In the genomic region with DNA sequence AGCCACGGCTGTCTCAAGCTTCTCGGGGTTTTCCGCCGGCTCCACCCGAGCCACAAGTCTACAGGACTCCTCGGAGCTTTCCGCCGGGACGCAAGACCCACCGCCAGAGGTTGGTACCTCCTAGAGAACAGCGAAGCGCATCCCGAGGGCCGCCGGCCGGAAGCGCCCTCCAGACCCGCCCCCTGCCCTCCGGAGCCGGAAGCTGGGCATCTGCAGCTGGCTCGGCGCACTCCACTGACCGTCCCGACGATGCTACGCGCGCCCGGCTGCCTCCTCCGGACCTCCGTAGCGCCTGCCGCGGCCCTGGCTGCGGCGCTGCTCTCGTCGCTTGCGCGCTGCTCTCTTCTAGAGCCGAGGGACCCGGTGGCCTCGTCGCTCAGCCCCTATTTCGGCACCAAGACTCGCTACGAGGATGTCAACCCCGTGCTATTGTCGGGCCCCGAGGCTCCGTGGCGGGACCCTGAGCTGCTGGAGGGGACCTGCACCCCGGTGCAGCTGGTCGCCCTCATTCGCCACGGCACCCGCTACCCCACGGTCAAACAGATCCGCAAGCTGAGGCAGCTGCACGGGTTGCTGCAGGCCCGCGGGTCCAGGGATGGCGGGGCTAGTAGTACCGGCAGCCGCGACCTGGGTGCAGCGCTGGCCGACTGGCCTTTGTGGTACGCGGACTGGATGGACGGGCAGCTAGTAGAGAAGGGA, we compare ENCODE assay signal across 8 cellular contexts. TPM values are rescaled to one million over a fixed set of nuclear protein-coding genes. Genes with fewer than 3 reads are reported as not detected.
DNase-seq lines count a peak whose midpoint lies in the region; TF ChIP-seq lines count a peak whose summit lies in the region.

A gene with protein sequence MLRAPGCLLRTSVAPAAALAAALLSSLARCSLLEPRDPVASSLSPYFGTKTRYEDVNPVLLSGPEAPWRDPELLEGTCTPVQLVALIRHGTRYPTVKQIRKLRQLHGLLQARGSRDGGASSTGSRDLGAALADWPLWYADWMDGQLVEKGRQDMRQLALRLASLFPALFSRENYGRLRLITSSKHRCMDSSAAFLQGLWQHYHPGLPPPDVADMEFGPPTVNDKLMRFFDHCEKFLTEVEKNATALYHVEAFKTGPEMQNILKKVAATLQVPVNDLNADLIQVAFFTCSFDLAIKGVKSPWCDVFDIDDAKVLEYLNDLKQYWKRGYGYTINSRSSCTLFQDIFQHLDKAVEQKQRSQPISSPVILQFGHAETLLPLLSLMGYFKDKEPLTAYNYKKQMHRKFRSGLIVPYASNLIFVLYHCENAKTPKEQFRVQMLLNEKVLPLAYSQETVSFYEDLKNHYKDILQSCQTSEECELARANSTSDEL (plus strand): TSS at position 227 of the 699 bp plus-strand sequence. CDS start 23 bp downstream, at position 250.

- intact Hi-C loops in testis (cut with DNase I; ENCODE audit: low total_unique reads): no loop called here

- H3K9me2 ChIP-seq in SK-N-SH: no peaks in the 10 kb centered on the region

- H2AFZ ChIP-seq in SK-N-SH (ENCODE audit: low read depth): peak within 1 kb of the TSS; percentile 83

- H3K4me3 ChIP-seq in SK-N-SH (ENCODE audit: low read depth in 2 of 2, low read length in 1 of 2) (peak within 1 kb of the TSS; percentile 93 to 100), testis (peak within 1 kb of the TSS; percentile 88 to 91)

- no peaks in the 10 kb centered on the region for H3K27me3 ChIP-seq in SK-N-SH (ENCODE audit: insufficient read depth)
- H3K27me3 ChIP-seq in testis: no peaks in the 10 kb centered on the region

- CTCF ChIA-PET in SK-N-SH (lab: Yijun Ruan, JAX): interaction anchor here (0.5 to 1.7 kb wide), 5 partner anchors 9 to 1386 kb away, joined by 3 to 6 read pairs (median 4); a partner anchor contains a TSS

- TF ChIP-seq CTCF in SK-N-SH (IDR thresholded peaks at IDR 0.05) (no peak), testis (IDR thresholded peaks at IDR 0.05) (no peak)

- H3K4me3 Mint-ChIP-seq in activated naive CD4-positive, alpha-beta T cell treated with anti-CD3 and anti-CD28 coated beads, Interleukin-2, amount 50 U/mL, for 24 hours: peak within 1 kb of the TSS; percentile 92

- TF ChIP-seq POLR2A in testis (IDR thresholded peaks at IDR 0.05): no peak

- H3K9me3 Mint-ChIP-seq in activated naive CD4-positive, alpha-beta T cell treated with anti-CD3 and anti-CD28 coated beads, Interleukin-2, amount 50 U/mL, for 24 hours: no peaks in the 10 kb centered on the region

- POLR2A ChIA-PET in SK-N-SH (lab: Yijun Ruan, JAX): interaction anchor here (0.6 to 1.1 kb wide), 4 partner anchors 14 to 1188 kb away, joined by 3 to 5 read pairs (median 4); a partner anchor contains a TSS

- no peaks in the 10 kb centered on the region for H3F3A ChIP-seq in SK-N-SH (replicated peaks; ENCODE audit: insufficient read depth)

- no peak for TF ChIP-seq RAD21 in SK-N-SH (IDR thresholded peaks at IDR 0.05; ENCODE audit: low read length)

- peaks cover 9% of the 10 kb centered on the region for H3K36me3 Mint-ChIP-seq in activated naive CD4-positive, alpha-beta T cell treated with anti-CD3 and anti-CD28 coated beads, Interleukin-2, amount 50 U/mL, for 24 hours

- H3K27ac ChIP-seq in SK-N-SH (ENCODE audit: low read depth in 2 of 2, low read length in 1 of 2) (peak within 1 kb of the TSS; percentile 82 to 92), testis (peak within 1 kb of the TSS; percentile 71 to 92)

- peaks cover 46% of the 10 kb centered on the region for H3K79me2 ChIP-seq in SK-N-SH (ENCODE audit: insufficient read depth)

- DNase-seq in GF-D8 (lab: John Stamatoyannopoulos, UW) (peak; percentile 57), GOT3 (lab: John Stamatoyannopoulos, UW) (peak; percentile 74), LHCN-M2 (ENCODE audit: low read depth) (peak; percentile 84), SK-N-SH (peak; percentile 95), globus pallidus (ENCODE audit: low spot score) (peak; percentile 76), nucleus accumbens (lab: John Stamatoyannopoulos, UW) (peak in 55 of 56 donors; percentile 10 to 89 (median 72)), testis (peak; percentile 93)

- H3K9me3 ChIP-seq in SK-N-SH (no peaks in the 10 kb centered on the region), testis (no peaks in the 10 kb centered on the region)

- peak within 1 kb of the TSS; percentile 38 for H3K27ac Mint-ChIP-seq in activated naive CD4-positive, alpha-beta T cell treated with anti-CD3 and anti-CD28 coated beads, Interleukin-2, amount 50 U/mL, for 24 hours

- H3K4me1 Mint-ChIP-seq in activated naive CD4-positive, alpha-beta T cell treated with anti-CD3 and anti-CD28 coated beads, Interleukin-2, amount 50 U/mL, for 24 hours: peaks cover 51% of the 10 kb centered on the region

- WGBS in SK-N-SH (ENCODE audit: low lambda C conversion rate): 5% methylated on average over 4 of the region's 71 CpGs
- 1% methylated on average over 53 of the region's 71 CpGs; no CpG with 5 or more reads in 1 of the 2 donors for WGBS in testis, 2 donors

- no peaks in the 10 kb centered on the region for H3K27me3 Mint-ChIP-seq in activated naive CD4-positive, alpha-beta T cell treated with anti-CD3 and anti-CD28 coated beads, Interleukin-2, amount 50 U/mL, for 24 hours

- H3K9ac ChIP-seq in SK-N-SH: peak within 1 kb of the TSS; percentile 77

- H3K4me1 ChIP-seq in SK-N-SH (ENCODE audit: control insufficient read depth in 1 of 2, insufficient read depth in 2 of 2, low read depth in 1 of 2, low read length in 1 of 2) (peaks cover 0 to 18% of the 10 kb centered on the region in 2 experiments; a peak in 3 of 4 replicates), testis (peaks cover 8% of the 10 kb centered on the region)

- TF ChIP-seq EP300 in SK-N-SH (IDR thresholded peaks at IDR 0.05; ENCODE audit: borderline replicate concordance in 1 of 2, low read depth in 1 of 2, low read length in 1 of 2): 0 out of 4 replicates have a peak, but pooled peaks of 1 of the 2 experiments have one; percentile 10

- H3K36me3 ChIP-seq in SK-N-SH (replicated peaks in 1 of 2; ENCODE audit: control insufficient read depth in 1 of 2, insufficient read depth in 2 of 2, low read length in 1 of 2): peaks cover 20 to 22% of the 10 kb centered on the region in 2 experiments
- H3K36me3 ChIP-seq in testis (ENCODE audit: low read depth, missing control alignments): no peaks in the 10 kb centered on the region

- H4K20me1 ChIP-seq in SK-N-SH (ENCODE audit: insufficient read depth): peaks cover 17% of the 10 kb centered on the region; the same call in 1 of the 2 replicates

- peak within 1 kb of the TSS; percentile 91 for H3K4me2 ChIP-seq in SK-N-SH

TF ChIP-seq in SK-N-SH, 30 proteins besides CTCF, POLR2A, EP300 and RAD21 (continues in another document):
- TF ChIP-seq, protein P1, sequence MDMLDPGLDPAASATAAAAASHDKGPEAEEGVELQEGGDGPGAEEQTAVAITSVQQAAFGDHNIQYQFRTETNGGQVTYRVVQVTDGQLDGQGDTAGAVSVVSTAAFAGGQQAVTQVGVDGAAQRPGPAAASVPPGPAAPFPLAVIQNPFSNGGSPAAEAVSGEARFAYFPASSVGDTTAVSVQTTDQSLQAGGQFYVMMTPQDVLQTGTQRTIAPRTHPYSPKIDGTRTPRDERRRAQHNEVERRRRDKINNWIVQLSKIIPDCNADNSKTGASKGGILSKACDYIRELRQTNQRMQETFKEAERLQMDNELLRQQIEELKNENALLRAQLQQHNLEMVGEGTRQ (IDR thresholded peaks at IDR 0.05; ENCODE audit: borderline replicate concordance, low read depth, low read length): no peak
- TF ChIP-seq FOXM1 (IDR thresholded peaks at IDR 0.05; ENCODE audit: low read depth) (no peak), TCF12 (IDR thresholded peaks at IDR 0.05) (no peak), CHD2 (IDR thresholded peaks at IDR 0.05; ENCODE audit: low read length, partially characterized antibody) (peak; percentile 62), GABPA (IDR thresholded peaks at IDR 0.05; ENCODE audit: low read depth) (peak; percentile 97), FOSL2 (IDR thresholded peaks at IDR 0.05; ENCODE audit: borderline replicate concordance, low read depth) (no peak), YY1 (IDR thresholded peaks at IDR 0.05; ENCODE audit: low read depth) (0 out of 2 replicates have a peak, but pooled peaks have one; percentile 43), SIN3A (IDR thresholded peaks at IDR 0.05; ENCODE audit: borderline replicate concordance, low read depth, low read length) (peak; percentile 43; the same call in 1 of the 2 replicates), RFX5 (IDR thresholded peaks at IDR 0.05; ENCODE audit: low read length) (no peak)
- TF ChIP-seq, protein P2, sequence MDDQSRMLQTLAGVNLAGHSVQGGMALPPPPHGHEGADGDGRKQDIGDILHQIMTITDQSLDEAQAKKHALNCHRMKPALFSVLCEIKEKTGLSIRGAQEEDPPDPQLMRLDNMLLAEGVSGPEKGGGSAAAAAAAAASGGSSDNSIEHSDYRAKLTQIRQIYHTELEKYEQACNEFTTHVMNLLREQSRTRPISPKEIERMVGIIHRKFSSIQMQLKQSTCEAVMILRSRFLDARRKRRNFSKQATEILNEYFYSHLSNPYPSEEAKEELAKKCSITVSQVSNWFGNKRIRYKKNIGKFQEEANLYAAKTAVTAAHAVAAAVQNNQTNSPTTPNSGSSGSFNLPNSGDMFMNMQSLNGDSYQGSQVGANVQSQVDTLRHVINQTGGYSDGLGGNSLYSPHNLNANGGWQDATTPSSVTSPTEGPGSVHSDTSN (IDR thresholded peaks at IDR 0.05): peak; percentile 33
- TF ChIP-seq, protein P3, sequence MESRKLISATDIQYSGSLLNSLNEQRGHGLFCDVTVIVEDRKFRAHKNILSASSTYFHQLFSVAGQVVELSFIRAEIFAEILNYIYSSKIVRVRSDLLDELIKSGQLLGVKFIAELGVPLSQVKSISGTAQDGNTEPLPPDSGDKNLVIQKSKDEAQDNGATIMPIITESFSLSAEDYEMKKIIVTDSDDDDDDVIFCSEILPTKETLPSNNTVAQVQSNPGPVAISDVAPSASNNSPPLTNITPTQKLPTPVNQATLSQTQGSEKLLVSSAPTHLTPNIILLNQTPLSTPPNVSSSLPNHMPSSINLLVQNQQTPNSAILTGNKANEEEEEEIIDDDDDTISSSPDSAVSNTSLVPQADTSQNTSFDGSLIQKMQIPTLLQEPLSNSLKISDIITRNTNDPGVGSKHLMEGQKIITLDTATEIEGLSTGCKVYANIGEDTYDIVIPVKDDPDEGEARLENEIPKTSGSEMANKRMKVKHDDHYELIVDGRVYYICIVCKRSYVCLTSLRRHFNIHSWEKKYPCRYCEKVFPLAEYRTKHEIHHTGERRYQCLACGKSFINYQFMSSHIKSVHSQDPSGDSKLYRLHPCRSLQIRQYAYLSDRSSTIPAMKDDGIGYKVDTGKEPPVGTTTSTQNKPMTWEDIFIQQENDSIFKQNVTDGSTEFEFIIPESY (IDR thresholded peaks at IDR 0.05; ENCODE audit: borderline replicate concordance, low read depth): 0 out of 2 replicates have a peak, but pooled peaks have one; percentile 17

RNA-seq across cellular contexts. Expression of the gene that starts here (rescaled TPM):
- 43.1 and 45.0 TPM in 2 replicates for total RNA-seq in LHCN-M2 (2014; rRNA removed)
- 10.5 TPM for polyA plus RNA-seq in LHCN-M2 (2012)
- 23.2 and 23.7 TPM in 2 replicates for polyA plus RNA-seq in SK-N-SH (2012; rRNA removed)
- 28.6 and 29.2 TPM in 2 replicates for polyA plus RNA-seq in SK-N-SH (2012; cell fraction: cytosol; rRNA removed)
- 19.3 and 21.9 TPM in 2 replicates for polyA plus RNA-seq in SK-N-SH (2012; cell fraction: nucleus; rRNA removed)
- 10 to 100 TPM; 24.3 to 32.3 TPM for total RNA-seq in testis
- polyA plus RNA-seq in testis (ENCODE audit: insufficient read depth, low read depth, low replicate concordance): 15.3 TPM

Comparison
In these comparisons a context has a peak if more than half of its experiments do, and no peak if none do; other contexts are left out.
1. Peak in every context shown above with its lines: DNase-seq, H3K4me3 ChIP-seq and H3K27ac ChIP-seq.